In genomic region chr22:20533879-20534265, GRCh38 we compare ENCODE assay signal across 10 cellular contexts. TPM values are rescaled to one million over a fixed set of nuclear protein-coding genes. Genes with fewer than 3 reads are reported as not detected.
DNase-seq lines count a peak whose midpoint lies in the region; TF ChIP-seq lines count a peak whose summit lies in the region.
"Had no signal": no experiment of that assay in that cellular context is flagged by ENCODE, and none has a peak within 500 bp of the region (broad histone marks: within the 10 kb centered on the region; RNA-seq: fewer than 3 reads in every experiment).

No MANE protein-coding gene starts in this region.

- H3F3A ChIP-seq in GM23248 (ENCODE audit: insufficient read depth) (peaks cover 51% of the 10 kb centered on the region), neural progenitor cell (ENCODE audit: low read depth) (peaks cover 9% of the 10 kb centered on the region)

- in situ Hi-C loops in GM23248 (cut with MboI) = no loop called here

- TF ChIP-seq POLR2A in ovary (IDR thresholded peaks at IDR 0.05) = no peak

- no peaks in the 10 kb centered on the region for H3K36me3 ChIP-seq in ACC112 (ENCODE audit: insufficient read depth, low read length)
- H3K36me3 ChIP-seq in GM23248 (ENCODE audit: low read depth) = peaks cover 15% of the 10 kb centered on the region; the same call in 1 of the 2 replicates
- H3K36me3 ChIP-seq in neural progenitor cell = no peaks in the 10 kb centered on the region
- no peaks in the 10 kb centered on the region for H3K36me3 ChIP-seq in ovary

- no peaks in the 10 kb centered on the region for H3K27me3 Mint-ChIP-seq in chondrocyte (ENCODE audit: low read depth)
- H3K27me3 Mint-ChIP-seq in neural progenitor cell (ENCODE audit: insufficient read depth, low read depth) = no peaks in the 10 kb centered on the region

- no peak for TF ChIP-seq CTCF in chondrocyte (IDR thresholded peaks at IDR 0.05)
- TF ChIP-seq CTCF in neural progenitor cell (IDR thresholded peaks at IDR 0.05) = no peak
- TF ChIP-seq CTCF in ovary (IDR thresholded peaks at IDR 0.05) = no peak

- H3K4me2 ChIP-seq in GM23248 (ENCODE audit: unreplicated experiment) (no peak overlapping the region), neural progenitor cell (no peak overlapping the region)

- H3K9me3 Mint-ChIP-seq in chondrocyte (ENCODE audit: low read depth) (no peaks in the 10 kb centered on the region), neural progenitor cell (no peaks in the 10 kb centered on the region)

- no peaks in the 10 kb centered on the region for H4K20me1 ChIP-seq in GM23248 (ENCODE audit: insufficient read depth)
- H4K20me1 ChIP-seq in neural progenitor cell (ENCODE audit: low read depth) = peaks cover 38% of the 10 kb centered on the region

- H3K9me3 ChIP-seq in GM23248 (ENCODE audit: low read depth) = no peaks in the 10 kb centered on the region
- H3K9me3 ChIP-seq in neural progenitor cell (ENCODE audit: low read depth) = no peaks in the 10 kb centered on the region
- H3K9me3 ChIP-seq in ovary = no peaks in the 10 kb centered on the region

- no peaks in the 10 kb centered on the region for H3K9me2 ChIP-seq in GM23248 (ENCODE audit: insufficient read depth)

- H3K4me1 ChIP-seq in ACC112 (ENCODE audit: control insufficient read depth, insufficient read depth, low read length, unreplicated experiment) = peaks cover 53% of the 10 kb centered on the region
- H3K4me1 ChIP-seq in GM23248 (ENCODE audit: insufficient read depth) = peaks cover 52% of the 10 kb centered on the region
- peaks cover 32% of the 10 kb centered on the region for H3K4me1 ChIP-seq in neural progenitor cell
- H3K4me1 ChIP-seq in ovary (ENCODE audit: insufficient read depth) = peaks cover 20% of the 10 kb centered on the region

- peak overlapping the region; percentile 93 for H3K9ac ChIP-seq in GM23248
- no peak overlapping the region for H3K9ac ChIP-seq in neural progenitor cell

- H3K79me2 ChIP-seq in ACC112 (ENCODE audit: control insufficient read depth, insufficient read depth, low read length, unreplicated experiment) (peaks cover 64% of the 10 kb centered on the region), GM23248 (ENCODE audit: insufficient read depth) (peaks cover 84% of the 10 kb centered on the region), neural progenitor cell (ENCODE audit: low read depth) (peaks cover 55% of the 10 kb centered on the region)

- peak overlapping the region; percentile 98 for H3K27ac Mint-ChIP-seq in chondrocyte (ENCODE audit: unreplicated experiment)
- H3K27ac Mint-ChIP-seq in neural progenitor cell = peak overlapping the region; percentile 36

- H3K27me3 ChIP-seq in ACC112 (ENCODE audit: insufficient read depth, low read length) (no peaks in the 10 kb centered on the region), GM23248 (replicated peaks; ENCODE audit: insufficient read depth) (no peaks in the 10 kb centered on the region), neural progenitor cell (no peaks in the 10 kb centered on the region), ovary (no peaks in the 10 kb centered on the region)

- H3K4me1 Mint-ChIP-seq in chondrocyte (ENCODE audit: low read depth) (peaks cover 68% of the 10 kb centered on the region), neural progenitor cell (peaks cover 27% of the 10 kb centered on the region)

- H3K27ac ChIP-seq in ACC112 (ENCODE audit: low read depth, low read length) = peak overlapping the region; percentile 98; the same call in 1 of the 2 replicates
- peak overlapping the region; percentile 100 for H3K27ac ChIP-seq in GM23248
- H3K27ac ChIP-seq in neural progenitor cell = no peak overlapping the region
- H3K27ac ChIP-seq in ovary = no peak overlapping the region

- TF ChIP-seq EP300 in ovary (IDR thresholded peaks at IDR 0.05) = no peak

- WGBS in GM23248 (ENCODE audit: low coverage in 1 of 2, low lambda C conversion rate in 2 of 2, missing lambda C conversion rate in 2 of 2), 2 experiments = 58 to 59% methylated on average over 3 of the region's 3 CpGs
- WGBS in ovary, 3 donors = 46 to 58% (median 57%) methylated on average over 3 of the region's 3 CpGs

- intact Hi-C loops in ovary (cut with DNase I) = no loop called here

- H3K4me3 ChIP-seq in ACC112 (ENCODE audit: low read depth, low read length) (no peak overlapping the region), GM23248 (no peak overlapping the region), neural progenitor cell (no peak overlapping the region), ovary (no peak overlapping the region)

- H2AFZ ChIP-seq in ACC112 (ENCODE audit: low read length, unreplicated experiment) = no peak overlapping the region
- no peak overlapping the region for H2AFZ ChIP-seq in GM23248
- no peak overlapping the region for H2AFZ ChIP-seq in neural progenitor cell (replicated peaks)

- H3K4me3 Mint-ChIP-seq in chondrocyte (ENCODE audit: unreplicated experiment) (no peak overlapping the region), neural progenitor cell (no peak overlapping the region)

- H3K36me3 Mint-ChIP-seq in chondrocyte (ENCODE audit: low read depth) (peaks cover 5% of the 10 kb centered on the region), neural progenitor cell (peaks cover 19% of the 10 kb centered on the region)

- DNase-seq in GM23248 = peak; percentile 23
- DNase-seq in chondrocyte (ENCODE audit: low spot score) = peak; percentile 49
- DNase-seq in neural progenitor cell (ENCODE audit: low spot score) = no peak
- DNase-seq in NCI-H774 (lab: John Stamatoyannopoulos, UW) = no peak
- no peak for DNase-seq in ovary
- DNase-seq in AG20443 (ENCODE audit: low spot score) = no peak
- DNase-seq in NOMO-1 treated with dmso at 0.1 percent for 144 hours (lab: John Stamatoyannopoulos, UW; ENCODE audit: unreplicated experiment) = no peak
- DNase-seq: NCI-H526 treated with DMSO at 0.1 percent for 48 hours, T-helper 9 cell had no signal

RNA-seq across cellular contexts. Expression of gene MED15, which starts 26.5 kb away (rescaled TPM):
- total RNA-seq in GM23248 (2014; rRNA removed; shearing (Covaris generic)) = 40.0 and 40.2 TPM in 2 replicates
- polyA plus RNA-seq in GM23248 (2016; fragmentation: Nextera tagmentation; extraction: Ambion mirVana) = 69.4 and 69.7 TPM in 2 replicates
- total RNA-seq in chondrocyte = 105 to 111 TPM (median 110 TPM) in 3 replicates
- total RNA-seq in neural progenitor cell (ENCODE audit: low replicate concordance) = 11.4 and 21.3 TPM in 2 replicates
- total RNA-seq in ovary = 10 to 100 TPM; 21.9 to 79.3 (median 69.5) TPM
- polyA plus RNA-seq in ovary = 10 to 100 TPM; 23.6 to 40.1 TPM

RNA-seq across cellular contexts. Expression of gene KLHL22, which starts 38.3 kb away (rescaled TPM):
- total RNA-seq in GM23248 (2014; rRNA removed; shearing (Covaris generic)) = 37.7 and 41.3 TPM in 2 replicates
- polyA plus RNA-seq in GM23248 (2016; fragmentation: Nextera tagmentation; extraction: Ambion mirVana) (19.0 and 20.0 TPM in 2 replicates), ovary (10 to 100 TPM; 26.9 to 30.7 TPM)
- total RNA-seq in chondrocyte (37.3 to 49.3 TPM (median 37.7 TPM) in 3 replicates), neural progenitor cell (ENCODE audit: low replicate concordance) (14.3 and 31.9 TPM in 2 replicates), ovary (10 to 100 TPM; 24.6 to 42.9 (median 28.7) TPM)

Comparison
In these comparisons a context has a peak if more than half of its experiments do, and no peak if none do; other contexts are left out.
1. H3K27ac ChIP-seq: peak in ACC112 (single experiment) and GM23248 (single experiment); none in neural progenitor cell (single experiment) and ovary (0 of 2).
2. DNase-seq: peak in GM23248 (single experiment) and chondrocyte (single experiment); none in neural progenitor cell (single experiment), NCI-H774 (single experiment), ovary (0 of 5), AG20443 (single experiment) and NOMO-1 treated with dmso at 0.1 percent for 144 hours (single experiment).